28 cellular contexts compared by ENCODE assay signal in the genomic region with DNA sequence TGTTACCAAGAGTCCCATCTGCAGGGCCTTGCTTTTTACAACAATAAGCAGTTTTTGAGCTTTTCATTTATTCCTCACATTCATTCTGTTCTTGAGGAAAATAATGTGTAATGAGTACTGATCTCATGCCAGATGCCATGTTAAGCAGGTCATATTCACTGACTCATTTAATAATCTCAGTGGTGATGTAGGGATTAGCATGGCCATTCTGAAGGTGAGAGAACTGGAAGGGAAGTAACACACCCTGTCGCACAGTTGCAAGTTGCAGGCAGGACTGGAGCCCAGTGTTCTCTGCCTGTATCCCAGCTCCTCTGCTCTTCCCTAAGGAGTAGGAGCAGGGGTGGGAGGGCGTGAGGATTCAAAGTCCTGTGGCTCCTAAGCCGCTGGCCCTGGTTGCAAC. TPM values are rescaled to one million over a fixed set of nuclear protein-coding genes. Genes with fewer than 3 reads are reported as not detected.
"Had no signal": no experiment of that assay in that cellular context is flagged by ENCODE, and none has a peak within 500 bp of the region (broad histone marks: within the 10 kb centered on the region; RNA-seq: fewer than 3 reads in every experiment).

No MANE protein-coding gene starts in this region.

- FAIRE-seq: kidney had no signal

- H3K27ac Mint-ChIP-seq: mesothelial cell of epicardium; stimulated activated memory B cell treated with anti-CD40 and anti-IgM and Interleukin-4, amounts not matched to agents 10 μg/mL and 1 μg/mL and 100 μg/mL, for 72 hours had no signal

- H3K4me1 ChIP-seq: colonic mucosa had no signal

- ATAC-seq: body of pancreas; left colon; naive thymus-derived CD4-positive, alpha-beta T cell; right lobe of liver; stimulated activated memory B cell treated with anti-CD40 and anti-IgM and Interleukin-4, amounts not matched to agents 10 μg/mL and 1 μg/mL and 100 μg/mL, for 72 hours; stimulated activated naive CD8-positive, alpha-beta T cell treated with anti-CD3 and anti-CD28 coated beads, Interleukin-15, amount 100 ng/mL, for 72 hours had no signal

- H3K27me3 Mint-ChIP-seq: naive thymus-derived CD4-positive, alpha-beta T cell; stimulated activated memory B cell treated with anti-CD40 and anti-IgM and Interleukin-4, amounts not matched to agents 10 μg/mL and 1 μg/mL and 100 μg/mL, for 72 hours; stimulated activated naive CD8-positive, alpha-beta T cell treated with anti-CD3 and anti-CD28 coated beads, Interleukin-15, amount 100 ng/mL, for 72 hours had no signal

- H3K4me3 Mint-ChIP-seq: mesothelial cell of epicardium; naive thymus-derived CD4-positive, alpha-beta T cell; stimulated activated memory B cell treated with anti-CD40 and anti-IgM and Interleukin-4, amounts not matched to agents 10 μg/mL and 1 μg/mL and 100 μg/mL, for 72 hours; stimulated activated naive CD8-positive, alpha-beta T cell treated with anti-CD3 and anti-CD28 coated beads, Interleukin-15, amount 100 ng/mL, for 72 hours had no signal

- H3K27me3 ChIP-seq: body of pancreas, cardiac muscle cell, colonic mucosa, right lobe of liver, thyroid gland, upper lobe of left lung, vagina had no signal

- H3K4me3 ChIP-seq: body of pancreas, cardiac muscle cell, colonic mucosa, right lobe of liver, thyroid gland, upper lobe of left lung, vagina had no signal

- H3K9me3 ChIP-seq: body of pancreas, colonic mucosa, right lobe of liver, thyroid gland, upper lobe of left lung, vagina had no signal

- H3K27ac ChIP-seq: body of pancreas, cardiac muscle cell, colonic mucosa, right lobe of liver, thyroid gland, upper lobe of left lung, vagina, VCaP had no signal

- H3K9me3 Mint-ChIP-seq: mesothelial cell of epicardium; naive thymus-derived CD4-positive, alpha-beta T cell; stimulated activated memory B cell treated with anti-CD40 and anti-IgM and Interleukin-4, amounts not matched to agents 10 μg/mL and 1 μg/mL and 100 μg/mL, for 72 hours; stimulated activated naive CD8-positive, alpha-beta T cell treated with anti-CD3 and anti-CD28 coated beads, Interleukin-15, amount 100 ng/mL, for 72 hours had no signal

- DNase-seq: activated CD4-positive, alpha-beta T cell treated with anti-CD3 and anti-CD28 coated beads for 4 hours; activated CD4-positive, alpha-beta T cell treated with anti-CD3 and anti-CD28 coated beads, Interleukin-2, amount 50 U/mL, for 4 hours; activated gamma-delta T cell treated with Interleukin-2 at 50 U/mL for 16 hours; activated naive CD4-positive, alpha-beta T cell treated with anti-CD3 and anti-CD28 coated beads, Interleukin-2, amount 50 U/mL, for 16 hours; activated T-cell treated with anti-CD3 and anti-CD28 coated beads for 4 hours; aorta; body of pancreas; cerebellar nuclear complex; colonic mucosa; effector CD8-positive, alpha-beta T cell; erythroblast; foreskin fibroblast; head of caudate nucleus; hippocampal formation; kidney; left colon; naive thymus-derived CD4-positive, alpha-beta T cell; right lobe of liver; stimulated activated CD4-positive, alpha-beta T cell treated with anti-CD3 and anti-CD28 coated beads, Interleukin-4, amount 100 ng/mL, for 24 hours; stimulated activated naive CD8-positive, alpha-beta T cell treated with anti-CD3 and anti-CD28 coated beads, Interleukin-15, amount 100 ng/mL, for 72 hours; substantia nigra; thyroid gland; upper lobe of left lung had no signal

RNA-seq across cellular contexts. Expression of a gene that starts 28.1 kb away (rescaled TPM):
- polyA plus RNA-seq: naive thymus-derived CD4-positive, alpha-beta T cell had no signal
